Comparison of ENCODE assay signal across 1 cellular context in genomic region chr2:100903534-100904258, GRCh38.
TF ChIP-seq lines count a peak whose summit lies in the region.

No MANE protein-coding gene starts in this region.

TF ChIP-seq in HepG2, 621 proteins besides CTCF, POLR2A, EP300 and RAD21 (continued from another document):
- TF ChIP-seq ZGPAT (CRISPR knock-in tag; IDR thresholded peaks at IDR 0.05) (no peak), ZNF232 (CRISPR knock-in tag; IDR thresholded peaks at IDR 0.05; ENCODE audit: borderline replicate concordance) (no peak), ZBTB43 (CRISPR knock-in tag; conservative IDR thresholded peaks at IDR 0.05) (no peak), ZNF761 (CRISPR knock-in tag; conservative IDR thresholded peaks at IDR 0.05) (no peak), SIN3B (IDR thresholded peaks at IDR 0.05; ENCODE audit: low read length) (no peak), CEBPB (IDR thresholded peaks at IDR 0.05; ENCODE audit: borderline replicate concordance, low read depth, low read length) (peak; percentile 87), AHR (CRISPR knock-in tag; IDR thresholded peaks at IDR 0.05) (no peak), ZBED4 (CRISPR knock-in tag; IDR thresholded peaks at IDR 0.05; ENCODE audit: borderline replicate concordance) (no peak), ZBTB40 (IDR thresholded peaks at IDR 0.05) (no peak), ZBTB40 (CRISPR knock-in tag; IDR thresholded peaks at IDR 0.05) (no peak), ZBTB38 (CRISPR knock-in tag; IDR thresholded peaks at IDR 0.05) (0 out of 2 replicates have a peak, but pooled peaks have one; percentile 30), SRY (CRISPR knock-in tag; IDR thresholded peaks at IDR 0.05) (no peak), KLF16 (CRISPR knock-in tag; IDR thresholded peaks at IDR 0.05) (no peak), ZNF772 (CRISPR knock-in tag; IDR thresholded peaks at IDR 0.05) (no peak), ZNF556 (CRISPR knock-in tag; IDR thresholded peaks at IDR 0.05; ENCODE audit: borderline replicate concordance) (no peak), NFYC (CRISPR knock-in tag; IDR thresholded peaks at IDR 0.05) (no peak), KLF11 (CRISPR knock-in tag; IDR thresholded peaks at IDR 0.05) (no peak), ZFP41 (CRISPR knock-in tag; IDR thresholded peaks at IDR 0.05; ENCODE audit: borderline replicate concordance) (no peak), HOXA3 (CRISPR knock-in tag; IDR thresholded peaks at IDR 0.05) (no peak), ZBTB46 (CRISPR knock-in tag; IDR thresholded peaks at IDR 0.05; ENCODE audit: borderline replicate concordance) (no peak)
- TF ChIP-seq, protein P1, sequence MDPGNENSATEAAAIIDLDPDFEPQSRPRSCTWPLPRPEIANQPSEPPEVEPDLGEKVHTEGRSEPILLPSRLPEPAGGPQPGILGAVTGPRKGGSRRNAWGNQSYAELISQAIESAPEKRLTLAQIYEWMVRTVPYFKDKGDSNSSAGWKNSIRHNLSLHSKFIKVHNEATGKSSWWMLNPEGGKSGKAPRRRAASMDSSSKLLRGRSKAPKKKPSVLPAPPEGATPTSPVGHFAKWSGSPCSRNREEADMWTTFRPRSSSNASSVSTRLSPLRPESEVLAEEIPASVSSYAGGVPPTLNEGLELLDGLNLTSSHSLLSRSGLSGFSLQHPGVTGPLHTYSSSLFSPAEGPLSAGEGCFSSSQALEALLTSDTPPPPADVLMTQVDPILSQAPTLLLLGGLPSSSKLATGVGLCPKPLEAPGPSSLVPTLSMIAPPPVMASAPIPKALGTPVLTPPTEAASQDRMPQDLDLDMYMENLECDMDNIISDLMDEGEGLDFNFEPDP (CRISPR knock-in tag; conservative IDR thresholded peaks at IDR 0.05), result no peak
- TF ChIP-seq, protein P2, sequence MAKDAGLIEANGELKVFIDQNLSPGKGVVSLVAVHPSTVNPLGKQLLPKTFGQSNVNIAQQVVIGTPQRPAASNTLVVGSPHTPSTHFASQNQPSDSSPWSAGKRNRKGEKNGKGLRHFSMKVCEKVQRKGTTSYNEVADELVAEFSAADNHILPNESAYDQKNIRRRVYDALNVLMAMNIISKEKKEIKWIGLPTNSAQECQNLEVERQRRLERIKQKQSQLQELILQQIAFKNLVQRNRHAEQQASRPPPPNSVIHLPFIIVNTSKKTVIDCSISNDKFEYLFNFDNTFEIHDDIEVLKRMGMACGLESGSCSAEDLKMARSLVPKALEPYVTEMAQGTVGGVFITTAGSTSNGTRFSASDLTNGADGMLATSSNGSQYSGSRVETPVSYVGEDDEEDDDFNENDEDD (CRISPR knock-in tag; IDR thresholded peaks at IDR 0.05; ENCODE audit: borderline replicate concordance), result no peak
